Comparison of ENCODE assay signal across 9 cellular contexts in the genomic region with DNA sequence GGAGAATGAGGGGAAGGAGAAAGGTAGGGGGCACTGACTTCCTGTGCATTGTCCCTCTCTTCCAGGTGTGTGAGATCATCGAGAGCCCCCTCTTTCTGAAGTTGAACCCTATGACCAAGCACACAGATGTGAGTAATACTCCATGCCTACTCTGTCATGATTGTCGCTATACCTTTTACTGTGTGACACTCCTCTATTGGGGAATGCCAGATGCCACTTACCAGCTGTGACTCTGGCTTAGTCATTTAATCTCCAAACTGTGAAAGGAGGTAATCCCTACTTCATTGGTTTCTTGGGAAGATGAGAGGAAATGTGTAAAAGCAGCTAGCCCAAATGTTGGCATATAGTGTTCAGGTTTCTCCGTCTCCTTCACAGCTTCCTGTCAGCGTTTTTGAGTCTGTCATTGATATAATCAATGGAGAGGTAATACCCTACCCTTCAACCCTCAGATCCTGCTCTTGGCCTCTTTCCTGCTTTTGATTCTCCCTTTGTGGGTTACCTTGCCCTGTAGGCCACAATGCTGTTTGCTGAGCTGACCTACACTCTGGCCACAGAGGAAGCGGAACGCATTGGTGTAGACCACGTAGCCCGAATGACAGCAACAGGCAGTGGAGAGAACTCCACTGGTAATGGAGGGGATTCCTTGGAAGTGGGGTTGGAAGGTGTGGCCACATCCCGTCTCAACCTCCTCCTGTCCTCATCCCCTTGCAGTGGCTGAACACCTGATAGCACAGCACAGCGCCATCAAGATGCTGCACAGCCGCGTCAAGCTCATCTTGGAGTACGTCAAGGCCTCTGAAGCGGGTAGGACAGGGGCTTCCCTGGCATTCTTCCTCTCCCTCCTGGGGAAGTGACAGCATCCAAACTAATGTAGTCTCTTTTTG. TPM values are rescaled to one million over a fixed set of nuclear protein-coding genes. Genes with fewer than 3 reads are reported as not detected.
DNase-seq lines count a peak whose midpoint lies in the region; ATAC-seq and TF ChIP-seq lines count a peak whose summit lies in the region.
"Had no signal": no experiment of that assay in that cellular context is flagged by ENCODE, and none has a peak within 500 bp of the region (broad histone marks: within the 10 kb centered on the region; RNA-seq: fewer than 3 reads in every experiment).

No MANE protein-coding gene starts in this region.

- no peaks in the 10 kb centered on the region for H3K27me3 Mint-ChIP-seq in activated B cell treated with CpG ODN at 0.5 μM for 24 hours

- H2AFZ ChIP-seq in GM23248, result no peak overlapping the region

- DNase-seq in AG04450 (ENCODE audit: low read depth, low spot score) (no peak), GM23248 (peak; percentile 48), activated B cell treated with CpG ODN at 0.5 μM for 24 hours (no peak), islet precursor cell (peak; percentile 53), Ammon's horn (ENCODE audit: low spot score) (no peak), MG63 (no peak), middle frontal gyrus (ENCODE audit: extremely low spot score, low spot score) (no peak), putamen (ENCODE audit: low spot score) (no peak)
- DNase-seq: colonic mucosa had no signal

- no peaks in the 10 kb centered on the region; the same call in 1 of the 2 replicates for H3K9me3 ChIP-seq in AG04450 (ENCODE audit: control insufficient read depth, insufficient read depth, low read length)
- no peaks in the 10 kb centered on the region for H3K9me3 ChIP-seq in GM23248 (ENCODE audit: low read depth)
- no peaks in the 10 kb centered on the region for H3K9me3 ChIP-seq in MG63
- H3K9me3 ChIP-seq: colonic mucosa had no signal

- peak overlapping the region; percentile 83; the same call in 1 of the 2 replicates for H3K9ac ChIP-seq in GM23248

- H3K4me2 ChIP-seq in GM23248 (ENCODE audit: unreplicated experiment), result peak overlapping the region; percentile 85

- H3K9me2 ChIP-seq in GM23248 (ENCODE audit: insufficient read depth), result no peaks in the 10 kb centered on the region

- POLR2A ChIA-PET in AG04450 (lab: Yijun Ruan, JAX), result interaction anchor here (0.8 to 5.2 kb wide), 2 partner anchors 11 to 99 kb away, joined by 3 to 67 read pairs; a partner anchor contains a TSS
- POLR2A ChIA-PET in activated B cell treated with CpG ODN at 0.5 μM for 24 hours (lab: Charles Lee), result interaction anchor here (0.8 to 4.7 kb wide), 3 partner anchors 8 to 145 kb away, joined by 3 to 48 read pairs (median 5); a partner anchor contains a TSS

- no peak for ATAC-seq in activated B cell treated with CpG ODN at 0.5 μM for 24 hours (ENCODE audit: low read depth)

- WGBS in GM23248 (ENCODE audit: low coverage in 1 of 2, low lambda C conversion rate in 2 of 2, missing lambda C conversion rate in 2 of 2), 2 experiments, result 84 to 87% methylated on average over 14 of the region's 14 CpGs

- CTCF ChIA-PET in AG04450 (lab: Charles Lee), result interaction anchor here (1.5 kb wide), 1 partner anchor 100 kb away, joined by 5 read pairs; no protein-coding TSS in a partner anchor
- CTCF ChIA-PET in activated B cell treated with CpG ODN at 0.5 μM for 24 hours (lab: Charles Lee), result interaction anchor here (1.1 kb wide), 1 partner anchor 10 kb away, joined by 4 read pairs; a partner anchor contains a TSS

- peaks cover 26% of the 10 kb centered on the region for H3K36me3 ChIP-seq in GM23248 (ENCODE audit: low read depth)
- H3K36me3 ChIP-seq in MG63, result peaks cover 45% of the 10 kb centered on the region

- H3K36me3 Mint-ChIP-seq in activated B cell treated with CpG ODN at 0.5 μM for 24 hours (ENCODE audit: low read depth), result peaks cover 65% of the 10 kb centered on the region

- H3K4me3 ChIP-seq in AG04450 (ENCODE audit: low read depth, low read length), result no peak overlapping the region; the same call in 1 of the 2 replicates
- no peak overlapping the region for H3K4me3 ChIP-seq in GM23248
- no peak overlapping the region for H3K4me3 ChIP-seq in MG63
- H3K4me3 ChIP-seq: colonic mucosa had no signal

- no peaks in the 10 kb centered on the region for H3K27me3 ChIP-seq in AG04450 (ENCODE audit: control insufficient read depth, insufficient read depth, low read length)
- H3K27me3 ChIP-seq in GM23248 (replicated peaks; ENCODE audit: insufficient read depth), result no peaks in the 10 kb centered on the region
- H3K27me3 ChIP-seq in MG63, result no peaks in the 10 kb centered on the region
- H3K27me3 ChIP-seq: colonic mucosa had no signal

- H3K27ac ChIP-seq in AG04450 (ENCODE audit: low read depth, low read length) (peak overlapping the region; percentile 52), GM23248 (peak overlapping the region; percentile 94)
- H3K27ac ChIP-seq: colonic mucosa had no signal

- intact Hi-C loops in activated B cell treated with CpG ODN at 0.5 μM for 24 hours (cut with micrococcal nuclease), result no loop called here

- peaks cover 85% of the 10 kb centered on the region for H3F3A ChIP-seq in GM23248 (ENCODE audit: insufficient read depth)

- H3K4me1 ChIP-seq in GM23248 (ENCODE audit: insufficient read depth), result peaks cover 40% of the 10 kb centered on the region

- H3K4me1 Mint-ChIP-seq in activated B cell treated with CpG ODN at 0.5 μM for 24 hours, result peaks cover 18% of the 10 kb centered on the region

- no peaks in the 10 kb centered on the region for H3K9me3 Mint-ChIP-seq in activated B cell treated with CpG ODN at 0.5 μM for 24 hours

- H3K79me2 ChIP-seq in GM23248 (ENCODE audit: insufficient read depth), result peaks cover 55% of the 10 kb centered on the region

- H4K20me1 ChIP-seq in GM23248 (ENCODE audit: insufficient read depth), result no peaks in the 10 kb centered on the region

- peak overlapping the region; percentile 37 for H3K27ac Mint-ChIP-seq in activated B cell treated with CpG ODN at 0.5 μM for 24 hours

- TF ChIP-seq CTCF in AG04450 (IDR thresholded peaks at IDR 0.05; ENCODE audit: low read depth, low read length) (no peak), activated B cell treated with CpG ODN at 0.5 μM for 24 hours (IDR thresholded peaks at IDR 0.05) (no peak)

- H3K4me3 Mint-ChIP-seq in activated B cell treated with CpG ODN at 0.5 μM for 24 hours, result no peak overlapping the region

- in situ Hi-C loops in GM23248 (cut with MboI), result no loop called here

RNA-seq across cellular contexts. Expression of a gene that starts 2.0 kb away (rescaled TPM):
- polyA plus RNA-seq in AG04450 (2011; rRNA removed) (265 and 308 TPM in 2 replicates), GM23248 (2016; fragmentation: Nextera tagmentation; extraction: Ambion mirVana) (214 and 223 TPM in 2 replicates)
- 231 and 316 TPM in 2 replicates for polyA minus RNA-seq in AG04450 (2011; rRNA and poly(A)+ RNA removed)
- total RNA-seq in GM23248 (2014; rRNA removed; shearing (Covaris generic)), result 59.1 and 79.1 TPM in 2 replicates
- total RNA-seq in activated B cell treated with CpG ODN at 0.5 μM for 24 hours, result 88.3 and 108 TPM in 2 replicates
- 58.3 and 78.2 TPM in 2 replicates for total RNA-seq in MG63 (2014; rRNA removed; shearing (Covaris generic); ENCODE audit: low replicate concordance)

RNA-seq across cellular contexts. Expression of a gene that starts 9.2 kb away (rescaled TPM):
- polyA plus RNA-seq in AG04450 (2011; rRNA removed) (35.3 and 37.0 TPM in 2 replicates), GM23248 (2016; fragmentation: Nextera tagmentation; extraction: Ambion mirVana) (13.3 and 15.0 TPM in 2 replicates)
- 34.8 and 38.6 TPM in 2 replicates for polyA minus RNA-seq in AG04450 (2011; rRNA and poly(A)+ RNA removed)
- total RNA-seq in GM23248 (2014; rRNA removed; shearing (Covaris generic)), result 13.8 and 24.9 TPM in 2 replicates
- 33.9 and 39.6 TPM in 2 replicates for total RNA-seq in activated B cell treated with CpG ODN at 0.5 μM for 24 hours
- 11.0 and 39.4 TPM in 2 replicates for total RNA-seq in MG63 (2014; rRNA removed; shearing (Covaris generic); ENCODE audit: low replicate concordance)

RNA-seq across cellular contexts. Expression of a gene that starts 10.4 kb away (rescaled TPM):
- polyA plus RNA-seq in AG04450 (2011; rRNA removed) (39.5 and 44.2 TPM in 2 replicates), GM23248 (2016; fragmentation: Nextera tagmentation; extraction: Ambion mirVana) (49.6 and 53.7 TPM in 2 replicates)
- 56.9 and 63.1 TPM in 2 replicates for polyA minus RNA-seq in AG04450 (2011; rRNA and poly(A)+ RNA removed)
- 61.3 and 93.1 TPM in 2 replicates for total RNA-seq in GM23248 (2014; rRNA removed; shearing (Covaris generic))
- 99.7 and 104 TPM in 2 replicates for total RNA-seq in activated B cell treated with CpG ODN at 0.5 μM for 24 hours
- total RNA-seq in MG63 (2014; rRNA removed; shearing (Covaris generic); ENCODE audit: low replicate concordance), result 121 and 191 TPM in 2 replicates

RNA-seq across cellular contexts. Expression of a gene that starts 10.7 kb away (rescaled TPM):
- polyA plus RNA-seq in AG04450 (2011; rRNA removed) (25.4 and 26.1 TPM in 2 replicates), GM23248 (2016; fragmentation: Nextera tagmentation; extraction: Ambion mirVana) (18.7 and 19.4 TPM in 2 replicates)
- 31.1 and 42.8 TPM in 2 replicates for polyA minus RNA-seq in AG04450 (2011; rRNA and poly(A)+ RNA removed)
- total RNA-seq in GM23248 (2014; rRNA removed; shearing (Covaris generic)), result 13.7 and 16.2 TPM in 2 replicates
- total RNA-seq in activated B cell treated with CpG ODN at 0.5 μM for 24 hours, result 11.1 and 12.5 TPM in 2 replicates
- total RNA-seq in MG63 (2014; rRNA removed; shearing (Covaris generic); ENCODE audit: low replicate concordance), result 16.8 and 28.4 TPM in 2 replicates

RNA-seq across cellular contexts. Expression of a gene that starts 28.4 kb away (rescaled TPM):
- polyA plus RNA-seq in AG04450 (2011; rRNA removed), result 28.2 and 31.2 TPM in 2 replicates
- polyA minus RNA-seq in AG04450 (2011; rRNA and poly(A)+ RNA removed), result 36.5 and 42.4 TPM in 2 replicates
- total RNA-seq in GM23248 (2014; rRNA removed; shearing (Covaris generic)), result 40.5 and 69.8 TPM in 2 replicates
- 53.0 and 55.2 TPM in 2 replicates for polyA plus RNA-seq in GM23248 (2016; fragmentation: Nextera tagmentation; extraction: Ambion mirVana)
- total RNA-seq in activated B cell treated with CpG ODN at 0.5 μM for 24 hours, result 42.6 and 54.9 TPM in 2 replicates
- total RNA-seq in MG63 (2014; rRNA removed; shearing (Covaris generic); ENCODE audit: low replicate concordance), result 10.8 and 30.6 TPM in 2 replicates

Comparison
In these comparisons a context has a peak if more than half of its experiments do, and no peak if none do; other contexts are left out.
1. DNase-seq: peak in GM23248 (single experiment) and islet precursor cell (single experiment); none in AG04450 (single experiment), activated B cell treated with CpG ODN at 0.5 μM for 24 hours (single experiment), Ammon's horn (single experiment), MG63 (single experiment), middle frontal gyrus (single experiment) and putamen (single experiment).